ENCODE assay signal across 21 cellular contexts in the genomic region with DNA sequence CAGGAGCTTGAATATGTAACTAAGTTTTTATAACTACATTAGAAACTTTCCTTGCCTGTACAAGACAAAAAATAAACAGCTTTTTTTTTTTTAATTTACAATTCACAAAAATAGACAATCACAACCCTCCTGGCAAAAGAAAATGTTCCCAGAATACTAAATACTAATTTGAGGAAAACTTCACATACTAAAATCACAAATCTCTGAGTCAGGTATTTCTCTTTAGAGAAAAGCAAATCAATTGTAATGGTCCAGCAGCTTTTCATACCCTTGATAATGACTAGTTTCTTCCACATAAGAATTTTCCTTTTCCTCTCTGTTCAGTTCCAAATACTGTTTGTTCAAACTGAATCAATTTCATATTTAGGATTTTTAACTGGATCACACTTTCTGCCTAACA.
DNase-seq lines count a peak whose midpoint lies in the region; ATAC-seq, FAIRE-seq and TF ChIP-seq lines count a peak whose summit lies in the region.
"Had no signal": no experiment of that assay in that cellular context is flagged by ENCODE, and none has a peak within 500 bp of the region (broad histone marks: within the 10 kb centered on the region; RNA-seq: fewer than 3 reads in every experiment).

No MANE protein-coding gene starts in this region.

- H3K79me2 ChIP-seq in PC-3 (ENCODE audit: low read length): no peaks in the 10 kb centered on the region

- DNase-seq in activated CD4-positive, alpha-beta T cell treated with anti-CD3 and anti-CD28 coated beads, Interleukin-2, amount 10 ng/mL, durations not matched to agents 24 days and 14 days: no peak
- no peak for DNase-seq in activated CD4-positive, alpha-beta T cell treated with anti-CD3 and anti-CD28 coated beads for 1 hour
- DNase-seq in PC-3 (no peak), small intestine (no peak), glomerular visceral epithelial cell (ENCODE audit: extremely low spot score) (no peak)
- DNase-seq: anterior cingulate cortex; esophagus squamous epithelium; NCI-H1694; NCI-H524; RPMI8226; stimulated activated CD4-positive, alpha-beta T cell treated with anti-CD3 and anti-CD28 coated beads, Interleukin-4, amount 100 ng/mL, for 24 hours; T1000 had no signal

- POLR2A ChIA-PET in PC-3 (lab: Charles Lee; ENCODE audit: unreplicated experiment): interaction anchor here (0.5 kb wide), 1 partner anchor 311 kb away, joined by 3 read pairs; no protein-coding TSS in a partner anchor

- CTCF ChIA-PET in PC-3 (lab: Charles Lee): interaction anchor here (0.8 kb wide), 1 partner anchor 29 kb away, joined by 5 read pairs; no protein-coding TSS in a partner anchor

- FAIRE-seq in small intestine (lab: Jason Lieb, UNC): peak; percentile 44
- FAIRE-seq: A204.1, H1 had no signal

- H3K4me2 ChIP-seq in PC-3 (ENCODE audit: low read length): peak overlapping the region; percentile 0; the same call in 1 of the 2 replicates

- peak overlapping the region; percentile 82 for H3K27ac Mint-ChIP-seq in activated CD4-positive, alpha-beta T cell treated with anti-CD3 and anti-CD28 coated beads, Interleukin-2, amount 10 ng/mL, durations not matched to agents 24 days and 14 days
- H3K27ac Mint-ChIP-seq in brain: peak overlapping the region in 3 of 5 experiments; percentile 1 to 59 (median 4)

- peaks cover 48% of the 10 kb centered on the region for H3K4me1 ChIP-seq in PC-3 (ENCODE audit: insufficient read depth, low read length)
- H3K4me1 ChIP-seq in small intestine (ENCODE audit: control insufficient read depth in 2 of 2, insufficient read depth in 1 of 2, low read depth in 1 of 2, low read length in 1 of 2): peaks cover 0 to 10% of the 10 kb centered on the region in 2 donors

- no peak overlapping the region for H3K9ac ChIP-seq in PC-3 (ENCODE audit: low read length)

- peaks cover 72% of the 10 kb centered on the region for H3K4me1 Mint-ChIP-seq in activated CD4-positive, alpha-beta T cell treated with anti-CD3 and anti-CD28 coated beads, Interleukin-2, amount 10 ng/mL, durations not matched to agents 24 days and 14 days
- peaks cover 61% of the 10 kb centered on the region for H3K4me1 Mint-ChIP-seq in brain

- H3K27ac ChIP-seq in PC-3 (ENCODE audit: low read length): peak overlapping the region; percentile 85
- no peak overlapping the region for H3K27ac ChIP-seq in small intestine (ENCODE audit: low read depth in 1 of 2, low read length in 1 of 2)
- H3K27ac ChIP-seq: coronary artery, esophagus squamous epithelium, HL-60, right atrium auricular region had no signal

- H3K4me3 ChIP-seq in PC-3 (ENCODE audit: low read length) (no peak overlapping the region), small intestine (ENCODE audit: low read depth in 1 of 2, low read length in 2 of 2) (no peak overlapping the region)
- H3K4me3 ChIP-seq: coronary artery, esophagus squamous epithelium, right atrium auricular region had no signal

- no peaks in the 10 kb centered on the region for H3F3A ChIP-seq in PC-3 (ENCODE audit: low read length, unreplicated experiment)

- TF ChIP-seq CTCF in PC-3 (conservative IDR thresholded peaks at IDR 0.05; ENCODE audit: low read depth, low read length) (no peak), brain (conservative IDR thresholded peaks at IDR 0.05) (no peak)

- H3K27me3 ChIP-seq in PC-3 (ENCODE audit: low read length) (no peaks in the 10 kb centered on the region), small intestine (ENCODE audit: control insufficient read depth in 2 of 2, insufficient read depth in 2 of 2, low read length in 2 of 2) (no peaks in the 10 kb centered on the region)
- H3K27me3 ChIP-seq: esophagus squamous epithelium, right atrium auricular region had no signal

- H3K9me3 Mint-ChIP-seq in activated CD4-positive, alpha-beta T cell treated with anti-CD3 and anti-CD28 coated beads, Interleukin-2, amount 10 ng/mL, durations not matched to agents 24 days and 14 days: peaks cover 7% of the 10 kb centered on the region
- no peaks in the 10 kb centered on the region for H3K9me3 Mint-ChIP-seq in brain

- H3K4me3 Mint-ChIP-seq in activated CD4-positive, alpha-beta T cell treated with anti-CD3 and anti-CD28 coated beads, Interleukin-2, amount 10 ng/mL, durations not matched to agents 24 days and 14 days: peak overlapping the region; percentile 57
- H3K4me3 Mint-ChIP-seq in brain: peak overlapping the region in 1 of 5 experiments; percentile 12

- H3K27me3 Mint-ChIP-seq in activated CD4-positive, alpha-beta T cell treated with anti-CD3 and anti-CD28 coated beads, Interleukin-2, amount 10 ng/mL, durations not matched to agents 24 days and 14 days: no peaks in the 10 kb centered on the region
- H3K27me3 Mint-ChIP-seq in brain: no peaks in the 10 kb centered on the region

- H4K20me1 ChIP-seq in PC-3 (ENCODE audit: low read length): no peaks in the 10 kb centered on the region

- ATAC-seq in PC-3 (no peak), HG03280 (IDR thresholded peaks at IDR 0.05; ENCODE audit: unreplicated experiment) (no peak), GM19395 (IDR thresholded peaks at IDR 0.05; ENCODE audit: unreplicated experiment) (no peak)
- ATAC-seq: left lobe of liver had no signal

- H3K36me3 Mint-ChIP-seq in activated CD4-positive, alpha-beta T cell treated with anti-CD3 and anti-CD28 coated beads, Interleukin-2, amount 10 ng/mL, durations not matched to agents 24 days and 14 days (ENCODE audit: low read depth): peaks cover 11% of the 10 kb centered on the region
- H3K36me3 Mint-ChIP-seq in brain: no peaks in the 10 kb centered on the region

- intact Hi-C loops in activated CD4-positive, alpha-beta T cell treated with anti-CD3 and anti-CD28 coated beads, Interleukin-2, amount 10 ng/mL, durations not matched to agents 24 days and 14 days (cut with micrococcal nuclease): loop anchor here (1.0 to 10.0 kb wide), 10 partner anchors 9 to 626 kb away; a partner anchor contains a TSS
- intact Hi-C loops in PC-3 (cut with micrococcal nuclease): loop anchor here (5.0 kb wide), 2 partner anchors 126 to 196 kb away; no protein-coding TSS in a partner anchor

- H3K36me3 ChIP-seq in PC-3 (ENCODE audit: low read depth, low read length): no peaks in the 10 kb centered on the region
- no peaks in the 10 kb centered on the region for H3K36me3 ChIP-seq in small intestine (ENCODE audit: control insufficient read depth in 2 of 2, insufficient read depth in 2 of 2, low read length in 2 of 2)
- H3K36me3 ChIP-seq: esophagus squamous epithelium, right atrium auricular region had no signal

- H2AFZ ChIP-seq in PC-3 (ENCODE audit: low read length): no peak overlapping the region

- H3K9me3 ChIP-seq in PC-3 (ENCODE audit: low read length): no peaks in the 10 kb centered on the region
- no peaks in the 10 kb centered on the region for H3K9me3 ChIP-seq in small intestine (ENCODE audit: control insufficient read depth, low read depth)
- H3K9me3 ChIP-seq: esophagus squamous epithelium, right atrium auricular region had no signal

- no TSS peak for BruUV-seq in PC-3 (replicated peaks; lab: Mats Ljungman, UMichigan)

- H3K9me2 ChIP-seq in PC-3 (replicated peaks; ENCODE audit: low read length): no peaks in the 10 kb centered on the region
